Comparison of ENCODE assay signal across 25 cellular contexts in genomic region chr2:129860088-129860487, GRCh38.
"Had no signal": no experiment of that assay in that cellular context is flagged by ENCODE, and none has a peak within 500 bp of the region (broad histone marks: within the 10 kb centered on the region; RNA-seq: fewer than 3 reads in every experiment).

No MANE protein-coding gene starts in this region.

- H3K4me1 ChIP-seq: suprapubic skin, testis, tibial artery, tibial nerve, transverse colon, upper lobe of left lung, upper lobe of right lung, uterus, vagina had no signal

- H3K27me3 ChIP-seq: stomach, suprapubic skin, testis, thyroid gland, tibial nerve, transverse colon, upper lobe of left lung, upper lobe of right lung, uterus, vagina had no signal

- ATAC-seq: stimulated activated memory B cell treated with anti-CD40 and anti-IgM and Interleukin-4, amounts not matched to agents 10 μg/mL and 1 μg/mL and 100 μg/mL, for 72 hours; stimulated activated naive B cell treated with anti-CD40 and anti-IgM and Interleukin-4, amounts not matched to agents 10 μg/mL and 1 μg/mL and 100 μg/mL, for 72 hours; stimulated activated naive CD8-positive, alpha-beta T cell treated with anti-CD3 and anti-CD28 coated beads, Interleukin-15, Interleukin-2, amounts not matched to agents 100 U/mL and 50 U/mL, for 24 hours; upper lobe of right lung had no signal

- H3K4me3 ChIP-seq: stomach, suprapubic skin, testis, thoracic aorta, thyroid gland, tibial artery, tibial nerve, transverse colon, upper lobe of left lung, upper lobe of right lung, uterus, vagina had no signal

- H3K36me3 ChIP-seq: stomach, suprapubic skin, thoracic aorta, thyroid gland, tibial artery, tibial nerve, transverse colon, upper lobe of left lung, upper lobe of right lung, uterus, vagina had no signal

- H3K9me3 ChIP-seq: suprapubic skin, testis, thoracic aorta, thyroid gland, tibial nerve, transverse colon, upper lobe of left lung, upper lobe of right lung, uterus, vagina had no signal

- DNase-seq: stimulated activated CD4-positive, alpha-beta T cell treated with anti-CD3 and anti-CD28 coated beads, Interleukin-2, amount 100 ng/mL, for 48 hours; stimulated activated CD4-positive, alpha-beta T cell treated with anti-CD3 and anti-CD28 coated beads, Interleukin-4, amount 100 ng/mL, for 1 hour; stimulated activated CD4-positive, alpha-beta T cell treated with anti-CD3 and anti-CD28 coated beads, Interleukin-4, amount 100 ng/mL, for 24 hours; stimulated activated CD4-positive, alpha-beta T cell treated with anti-CD3 and anti-CD28 coated beads, Interleukin-4, amount 100 ng/mL, for 4 hours; stimulated activated CD8-positive, alpha-beta memory T cell treated with anti-CD3 and anti-CD28 coated beads, Interleukin-4, amount 100 ng/mL, for 48 hours; stimulated activated naive B cell treated with anti-CD40 and anti-IgM and Interleukin-4, amounts not matched to agents 10 μg/mL and 1 μg/mL and 100 μg/mL, for 72 hours; stimulated activated naive CD4-positive, alpha-beta T cell; stimulated activated naive CD4-positive, alpha-beta T cell treated with Interleukin-2 at 50 U/mL for 16 hours; stimulated activated naive CD8-positive, alpha-beta T cell treated with anti-CD3 and anti-CD28 coated beads, Interleukin-15, amount 100 ng/mL, for 72 hours; stimulated activated naive CD8-positive, alpha-beta T cell treated with anti-CD3 and anti-CD28 coated beads, Interleukin-15, Interleukin-2, amounts not matched to agents 100 U/mL and 50 U/mL, for 24 hours; stomach; substantia nigra; testis; thyroid gland; tibial artery; transverse colon; trophoblast cell; upper lobe of left lung; upper lobe of right lung; uterus had no signal

- H3K27ac ChIP-seq: stomach, suprapubic skin, testis, thoracic aorta, thyroid gland, tibial artery, tibial nerve, transverse colon, upper lobe of left lung, upper lobe of right lung, uterus, vagina had no signal
